In the genomic region with DNA sequence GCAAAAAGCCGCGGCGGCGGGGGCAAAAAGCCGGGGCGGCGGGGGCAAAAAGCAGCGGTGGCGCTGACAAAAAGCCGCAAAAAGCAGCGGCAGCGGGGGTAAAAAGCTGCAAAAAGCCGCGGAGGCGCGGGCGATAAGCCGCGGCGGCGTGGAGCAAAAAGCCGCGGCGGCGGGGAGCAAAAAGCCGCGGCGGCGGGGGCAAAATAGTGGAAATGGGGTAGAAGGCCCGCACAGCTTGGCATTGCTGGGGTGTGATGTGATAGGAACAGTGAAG, we compare ENCODE assay signal across 20 cellular contexts.
DNase-seq lines count a peak whose midpoint lies in the region; ATAC-seq, FAIRE-seq and TF ChIP-seq lines count a peak whose summit lies in the region.
"Had no signal": no experiment of that assay in that cellular context is flagged by ENCODE, and none has a peak within 500 bp of the region (broad histone marks: within the 10 kb centered on the region; RNA-seq: fewer than 3 reads in every experiment).

No MANE protein-coding gene starts in this region.

- H3K4me1 ChIP-seq in NT2/D1 (ENCODE audit: insufficient read depth, insufficient read length) (no peaks in the 10 kb centered on the region), kidney (ENCODE audit: control insufficient read depth in 1 of 2, insufficient read depth in 1 of 2, low read depth in 1 of 2, low read length in 2 of 2) (no peaks in the 10 kb centered on the region), thoracic aorta (ENCODE audit: control insufficient read depth in 1 of 2, low read depth in 2 of 2) (no peaks in the 10 kb centered on the region)

- CTCF ChIA-PET in activated CD4-positive, alpha-beta T cell treated with anti-CD3 and anti-CD28 coated beads for 36 hours (lab: Charles Lee) = no interaction called here

- no peak overlapping the region for H3K27ac Mint-ChIP-seq in activated CD4-positive, alpha-beta T cell treated with anti-CD3 and anti-CD28 coated beads for 36 hours
- H3K27ac Mint-ChIP-seq: dendritic cell treated with granulocyte-macrophage colony-stimulating factor and Interleukin-4, amounts not matched to agents 40 ng/mL and 50 ng/mL, for 4 days had no signal

- H3K27ac ChIP-seq in kidney (ENCODE audit: low read depth in 2 of 2, low read length in 2 of 2) (no peak overlapping the region), thoracic aorta (no peak overlapping the region)

- no peak for ATAC-seq in activated CD4-positive, alpha-beta T cell treated with anti-CD3 and anti-CD28 coated beads for 36 hours
- ATAC-seq in thoracic aorta (ENCODE audit: insufficient number of reproducible peaks, low FRiP score, low read depth) = no peak
- ATAC-seq: mucosa of descending colon had no signal

- TF ChIP-seq CTCF in kidney (IDR thresholded peaks at IDR 0.05; ENCODE audit: borderline replicate concordance, extremely low read depth, insufficient read depth) (no peak), thoracic aorta (IDR thresholded peaks at IDR 0.05) (no peak), foreskin fibroblast (IDR thresholded peaks at IDR 0.05; ENCODE audit: low read depth, low read length) (no peak)

- H3K9me3 ChIP-seq in NT2/D1 (ENCODE audit: insufficient read depth, low read length) = no peaks in the 10 kb centered on the region
- H3K9me3 ChIP-seq in kidney (ENCODE audit: control insufficient read depth in 1 of 2, low read length in 2 of 2) = no peaks in the 10 kb centered on the region
- no peaks in the 10 kb centered on the region for H3K9me3 ChIP-seq in thoracic aorta
- H3K9me3 ChIP-seq: mucosa of descending colon had no signal

- no peaks in the 10 kb centered on the region for H3K36me3 Mint-ChIP-seq in activated CD4-positive, alpha-beta T cell treated with anti-CD3 and anti-CD28 coated beads for 36 hours (ENCODE audit: low read depth)

- DNase-seq in activated CD4-positive, alpha-beta T cell treated with anti-CD3 and anti-CD28 coated beads for 36 hours = no peak
- no peak for DNase-seq in activated CD4-positive, alpha-beta T cell treated with anti-CD3 and anti-CD28 coated beads for 1 hour
- DNase-seq in NT2/D1 (ENCODE audit: low read depth, low spot score) (no peak), kidney (peak; percentile 12), thoracic aorta (ENCODE audit: low spot score) (no peak), foreskin fibroblast (no peak), kidney tubule cell (ENCODE audit: low spot score) (no peak)
- DNase-seq in stimulated activated CD8-positive, alpha-beta memory T cell treated with anti-CD3 and anti-CD28 coated beads, Interleukin-4, amount 100 ng/mL, for 48 hours = no peak
- DNase-seq: ACHN; activated CD8-positive, alpha-beta memory T cell treated with anti-CD3 and anti-CD28 coated beads for 24 hours; kidney glomerular epithelial cell; NCI-H1105 treated with DMSO at 0.1 percent for 48 hours; NCI-H2171 treated with DMSO at 0.1 percent for 48 hours; RPMI8226; small intestine; stimulated activated CD4-positive, alpha-beta T cell treated with anti-CD3 and anti-CD28 coated beads, Interleukin-4, amount 100 ng/mL, for 4 hours; trophoblast cell had no signal

- peaks cover 22% of the 10 kb centered on the region for H3K27me3 Mint-ChIP-seq in activated CD4-positive, alpha-beta T cell treated with anti-CD3 and anti-CD28 coated beads for 36 hours

- POLR2A ChIA-PET in activated CD4-positive, alpha-beta T cell treated with anti-CD3 and anti-CD28 coated beads for 36 hours (lab: Charles Lee) = no interaction called here

- peak overlapping the region; percentile 30 for H3K4me3 ChIP-seq in NT2/D1 (ENCODE audit: insufficient read length, low read depth)
- H3K4me3 ChIP-seq in kidney (ENCODE audit: low read length in 2 of 2) = no peak overlapping the region
- peak overlapping the region; percentile 47 for H3K4me3 ChIP-seq in thoracic aorta
- no peak overlapping the region for H3K4me3 ChIP-seq in foreskin fibroblast (ENCODE audit: low read depth in 1 of 2, low read length in 2 of 2)
- H3K4me3 ChIP-seq: mucosa of descending colon had no signal

- H3K9ac ChIP-seq in NT2/D1 (ENCODE audit: insufficient read length, low read depth) = peak overlapping the region; percentile 32
- H3K9ac ChIP-seq in kidney (ENCODE audit: low read length in 2 of 2) = no peak overlapping the region

- H3K4me1 Mint-ChIP-seq in activated CD4-positive, alpha-beta T cell treated with anti-CD3 and anti-CD28 coated beads for 36 hours = no peaks in the 10 kb centered on the region

- intact Hi-C loops in activated CD4-positive, alpha-beta T cell treated with anti-CD3 and anti-CD28 coated beads for 36 hours (cut with DNase I, micrococcal nuclease) = no loop called here
- intact Hi-C loops in kidney (cut with DNase I) = no loop called here

- H3K4me3 Mint-ChIP-seq in activated CD4-positive, alpha-beta T cell treated with anti-CD3 and anti-CD28 coated beads for 36 hours = peak overlapping the region; percentile 13
- H3K4me3 Mint-ChIP-seq: dendritic cell treated with granulocyte-macrophage colony-stimulating factor and Interleukin-4, amounts not matched to agents 40 ng/mL and 50 ng/mL, for 4 days had no signal

- FAIRE-seq in kidney (lab: Jason Lieb, UNC) = no peak
- FAIRE-seq: H54, small intestine had no signal

- no peaks in the 10 kb centered on the region for H3K9me3 Mint-ChIP-seq in activated CD4-positive, alpha-beta T cell treated with anti-CD3 and anti-CD28 coated beads for 36 hours (ENCODE audit: low read depth)

- H3K36me3 ChIP-seq in NT2/D1 (ENCODE audit: insufficient read depth, insufficient read length, low read length) (no peaks in the 10 kb centered on the region), kidney (ENCODE audit: control insufficient read depth in 1 of 2, insufficient read depth in 2 of 2, low read length in 2 of 2) (no peaks in the 10 kb centered on the region), thoracic aorta (no peaks in the 10 kb centered on the region)

- H3K27me3 ChIP-seq in NT2/D1 (ENCODE audit: insufficient read depth, insufficient read length) (peaks cover 22% of the 10 kb centered on the region), thoracic aorta (replicated peaks; ENCODE audit: insufficient read depth) (no peaks in the 10 kb centered on the region)

Comparison
In these comparisons a context has a peak if more than half of its experiments do, and no peak if none do; other contexts are left out.
1. H3K4me3 ChIP-seq: peak in NT2/D1 (single experiment) and thoracic aorta (single experiment); none in kidney (0 of 2) and foreskin fibroblast (0 of 2).